8 cellular contexts compared by ENCODE assay signal in the genomic region with DNA sequence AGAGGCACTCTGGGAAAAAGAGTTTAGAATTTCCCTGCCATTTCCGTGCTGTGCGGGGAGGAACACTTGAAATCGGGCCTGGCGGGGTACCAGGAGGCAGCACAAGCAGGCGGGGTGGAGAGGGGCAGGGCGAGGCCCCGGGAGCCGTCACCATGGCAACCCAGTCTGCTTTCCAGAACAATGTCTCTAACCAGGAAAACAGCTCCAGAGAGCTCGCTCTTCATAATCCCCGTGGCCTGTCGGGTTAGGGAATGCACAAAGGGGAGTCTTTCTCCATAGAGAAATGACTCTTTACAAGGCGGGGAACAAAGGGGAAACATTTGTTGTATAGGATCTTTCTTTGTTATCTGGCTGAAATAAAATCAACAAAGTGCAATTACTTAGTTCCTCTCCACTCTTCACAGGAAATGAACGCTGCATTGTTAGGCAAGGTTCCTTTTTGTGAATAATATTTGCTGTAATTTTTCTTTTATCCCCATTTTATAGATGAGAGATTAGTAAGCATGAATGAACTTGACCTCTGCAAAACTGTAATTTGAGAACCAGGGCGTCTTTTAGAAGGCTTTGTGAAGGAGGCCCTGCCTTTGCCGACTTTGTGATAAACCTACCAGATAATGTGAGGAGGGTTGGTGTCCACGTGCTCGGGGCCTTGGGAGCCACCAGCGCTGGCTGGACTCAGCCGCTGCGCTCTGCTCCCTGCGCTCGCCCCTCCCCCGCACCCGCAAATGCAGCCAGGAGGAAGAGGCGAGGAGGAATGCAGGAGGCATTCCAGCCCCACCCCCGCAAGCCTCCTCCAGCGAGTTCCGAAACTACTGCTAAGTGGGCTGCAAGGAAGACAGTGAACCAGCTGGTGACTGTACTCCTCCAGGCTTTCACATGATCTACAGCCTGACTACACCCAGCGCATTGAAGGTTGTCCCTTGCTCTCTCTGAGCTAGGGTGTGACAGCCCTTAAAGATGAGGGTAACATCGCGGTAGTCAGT.
DNase-seq lines count a peak whose midpoint lies in the region; ATAC-seq lines count a peak whose summit lies in the region.

No MANE protein-coding gene starts in this region.

- H3K27ac Mint-ChIP-seq in activated naive CD8-positive, alpha-beta T cell, result peak overlapping the region; percentile 34
- H3K27ac Mint-ChIP-seq in activated naive CD8-positive, alpha-beta T cell treated with anti-CD3 and anti-CD28 coated beads for 36 hours, result no peak overlapping the region
- peak overlapping the region; percentile 76 to 94 (median 92) for H3K27ac Mint-ChIP-seq in naive B cell

- peaks cover 17% of the 10 kb centered on the region; the same call in 1 of the 2 replicates for H3K9me3 ChIP-seq in SK-N-MC (ENCODE audit: low read depth, low read length)

- peak; percentile 46 to 65 for ATAC-seq in naive B cell (ENCODE audit: low read depth in 2 of 2)
- ATAC-seq in HG02623 (IDR thresholded peaks at IDR 0.05; ENCODE audit: unreplicated experiment), result no peak

- no peak for DNase-seq in activated naive CD8-positive, alpha-beta T cell treated with anti-CD3 and anti-CD28 coated beads for 36 hours
- no peak for DNase-seq in SK-N-MC (ENCODE audit: low read depth, low spot score)
- DNase-seq in fibroblast of the conjunctiva (ENCODE audit: low read depth), result peak; percentile 83
- peak; percentile 44 for DNase-seq in naive B cell
- DNase-seq in central memory CD4-positive, alpha-beta T cell, result no peak
- no peak for DNase-seq in OCI-M2 (lab: John Stamatoyannopoulos, UW; ENCODE audit: unreplicated experiment)

- H3K36me3 Mint-ChIP-seq in activated naive CD8-positive, alpha-beta T cell, result peaks cover 6% of the 10 kb centered on the region
- H3K36me3 Mint-ChIP-seq in activated naive CD8-positive, alpha-beta T cell treated with anti-CD3 and anti-CD28 coated beads for 36 hours, result peaks cover 32% of the 10 kb centered on the region
- H3K36me3 Mint-ChIP-seq in naive B cell, result peaks cover 0 to 9% of the 10 kb centered on the region in 2 donors

- H3K9ac ChIP-seq in SK-N-MC (ENCODE audit: insufficient read length), result peak overlapping the region; percentile 39

- peak overlapping the region; percentile 97 for H3K27ac ChIP-seq in SK-N-MC

- H3K36me3 ChIP-seq in SK-N-MC (ENCODE audit: insufficient read depth, low read length), result peaks cover 3% of the 10 kb centered on the region; the same call in 1 of the 2 replicates

- no peak overlapping the region for H3K4me3 Mint-ChIP-seq in activated naive CD8-positive, alpha-beta T cell
- H3K4me3 Mint-ChIP-seq in activated naive CD8-positive, alpha-beta T cell treated with anti-CD3 and anti-CD28 coated beads for 36 hours, result no peak overlapping the region
- H3K4me3 Mint-ChIP-seq in naive B cell, result peak overlapping the region in 7 of 8 donors; percentile 13 to 72 (median 60)

- peaks cover 54% of the 10 kb centered on the region for H3K4me1 Mint-ChIP-seq in activated naive CD8-positive, alpha-beta T cell (ENCODE audit: low read depth)
- peaks cover 50% of the 10 kb centered on the region for H3K4me1 Mint-ChIP-seq in activated naive CD8-positive, alpha-beta T cell treated with anti-CD3 and anti-CD28 coated beads for 36 hours
- H3K4me1 Mint-ChIP-seq in naive B cell, result peaks cover 38 to 68% (median 57%) of the 10 kb centered on the region in 3 donors

- H3K27me3 Mint-ChIP-seq in activated naive CD8-positive, alpha-beta T cell, result no peaks in the 10 kb centered on the region
- no peaks in the 10 kb centered on the region for H3K27me3 Mint-ChIP-seq in activated naive CD8-positive, alpha-beta T cell treated with anti-CD3 and anti-CD28 coated beads for 36 hours
- no peaks in the 10 kb centered on the region for H3K27me3 Mint-ChIP-seq in naive B cell

- H3K9me3 Mint-ChIP-seq in activated naive CD8-positive, alpha-beta T cell (ENCODE audit: low read depth), result no peaks in the 10 kb centered on the region
- peaks cover 20% of the 10 kb centered on the region for H3K9me3 Mint-ChIP-seq in activated naive CD8-positive, alpha-beta T cell treated with anti-CD3 and anti-CD28 coated beads for 36 hours
- H3K9me3 Mint-ChIP-seq in naive B cell, result peaks cover 0 to 44% (median 10%) of the 10 kb centered on the region in 7 donors

- peak overlapping the region; percentile 70 for H3K4me3 ChIP-seq in SK-N-MC

Comparison
In these comparisons a context has a peak if more than half of its experiments do, and no peak if none do; other contexts are left out.
1. H3K4me3 Mint-ChIP-seq: peak in naive B cell (7 of 8); none in activated naive CD8-positive, alpha-beta T cell (single experiment) and activated naive CD8-positive, alpha-beta T cell treated with anti-CD3 and anti-CD28 coated beads for 36 hours (single experiment).
2. DNase-seq: peak in fibroblast of the conjunctiva (single experiment) and naive B cell (single experiment); none in activated naive CD8-positive, alpha-beta T cell treated with anti-CD3 and anti-CD28 coated beads for 36 hours (single experiment), SK-N-MC (single experiment), central memory CD4-positive, alpha-beta T cell (single experiment) and OCI-M2 (single experiment).